In the genomic region with DNA sequence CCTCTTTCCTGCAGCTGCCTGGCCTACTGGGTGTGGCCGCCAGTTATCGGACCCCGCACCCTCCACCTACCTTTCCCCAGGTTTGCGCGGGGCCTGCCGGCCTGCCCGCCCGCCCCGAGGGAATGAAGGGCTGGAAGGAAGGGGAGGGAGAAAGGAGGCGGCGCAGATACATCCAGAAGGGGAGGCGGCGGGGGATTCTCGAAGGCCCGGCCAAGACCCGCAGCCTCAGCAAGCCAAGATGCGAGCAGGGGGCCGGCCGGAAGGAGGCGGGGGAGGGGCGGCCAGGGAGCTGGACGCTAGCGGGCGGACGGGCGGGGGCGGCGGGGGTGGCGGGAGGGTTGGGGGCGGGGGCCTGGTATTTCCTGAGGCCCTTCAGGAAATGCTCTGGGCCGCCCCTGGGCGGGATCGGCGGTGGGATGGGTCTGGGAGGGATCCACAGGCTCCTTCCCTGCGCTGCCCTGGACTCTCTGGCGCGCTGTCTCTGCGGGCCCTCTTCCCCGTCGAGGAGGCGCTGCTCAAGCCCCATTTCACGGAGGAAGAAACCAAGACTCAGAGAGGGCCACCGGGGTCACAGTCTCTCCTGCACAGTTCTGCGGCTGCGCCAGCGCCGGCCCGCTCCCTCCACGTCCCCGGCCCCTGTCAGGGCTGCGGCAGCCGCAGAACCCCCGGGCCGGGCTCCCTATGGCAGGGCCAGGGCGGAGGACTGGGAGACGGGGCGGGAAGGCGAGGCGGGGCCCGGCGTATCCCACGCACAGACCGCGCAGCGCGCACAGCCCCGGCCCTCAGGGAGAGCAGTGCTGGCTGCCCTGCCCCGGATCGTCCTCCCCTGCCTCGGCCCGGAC, we compare ENCODE assay signal across 2 cellular contexts. TPM values are rescaled to one million over a fixed set of nuclear protein-coding genes. Genes with fewer than 3 reads are reported as not detected.
"Had no signal": no experiment of that assay in that cellular context is flagged by ENCODE, and none has a peak within 500 bp of the region (broad histone marks: within the 10 kb centered on the region; RNA-seq: fewer than 3 reads in every experiment).

No MANE protein-coding gene starts in this region.

RNA-seq across cellular contexts. Expression of gene GRAPL, which starts 35.2 kb away (rescaled TPM):
- total RNA-seq: kidney epithelial cell, progenitor cell of endocrine pancreas had no signal
